Comparison of ENCODE assay signal across 13 cellular contexts in genomic region chr2:173359231-173359630, GRCh38. TPM values are rescaled to one million over a fixed set of nuclear protein-coding genes. Genes with fewer than 3 reads are reported as not detected.
A peak's percentile ranks its signal among the peaks of the same experiment; 100 is the strongest.
DNase-seq lines count a peak whose midpoint lies in the region; ATAC-seq and TF ChIP-seq lines count a peak whose summit lies in the region.
"Had no signal": no experiment of that assay in that cellular context is flagged by ENCODE, and none has a peak within 500 bp of the region (broad histone marks: within the 10 kb centered on the region; RNA-seq: fewer than 3 reads in every experiment).

No MANE protein-coding gene starts in this region.

- WGBS in endodermal cell (ENCODE audit: insufficient coverage in 1 of 2, insufficient read length in 1 of 2), 2 experiments: 96 to 98% methylated on average over 7 to 8 of the region's 8 CpGs

- peak overlapping the region; percentile 49 for H3K4me3 Mint-ChIP-seq in activated CD8-positive, alpha-beta memory T cell treated with anti-CD3 and anti-CD28 coated beads, Interleukin-2, amount 10 ng/mL, durations not matched to agents 7 days and 5 days
- no peak overlapping the region for H3K4me3 Mint-ChIP-seq in stimulated activated effector memory CD8-positive, alpha-beta T cell treated with anti-CD3 and anti-CD28 coated beads, Interleukin-12 subunit alpha, Interleukin-12 subunit beta, amount 100 ng/mL, for 72 hours
- no peak overlapping the region for H3K4me3 Mint-ChIP-seq in endodermal cell

- H3K9me3 Mint-ChIP-seq in activated CD8-positive, alpha-beta memory T cell treated with anti-CD3 and anti-CD28 coated beads, Interleukin-2, amount 10 ng/mL, durations not matched to agents 7 days and 5 days (ENCODE audit: low read depth): no peaks in the 10 kb centered on the region
- H3K9me3 Mint-ChIP-seq in stimulated activated effector memory CD8-positive, alpha-beta T cell treated with anti-CD3 and anti-CD28 coated beads, Interleukin-12 subunit alpha, Interleukin-12 subunit beta, amount 100 ng/mL, for 72 hours: no peaks in the 10 kb centered on the region
- H3K9me3 Mint-ChIP-seq in endodermal cell: no peaks in the 10 kb centered on the region

- peak; percentile 16 for ATAC-seq in activated CD8-positive, alpha-beta memory T cell treated with anti-CD3 and anti-CD28 coated beads, Interleukin-2, amount 10 ng/mL, durations not matched to agents 7 days and 5 days
- peak; percentile 53 for ATAC-seq in HG03175 (IDR thresholded peaks at IDR 0.05; ENCODE audit: unreplicated experiment)
- peak; percentile 64 for ATAC-seq in stimulated activated effector memory CD8-positive, alpha-beta T cell treated with anti-CD3 and anti-CD28 coated beads, Interleukin-12 subunit alpha, Interleukin-12 subunit beta, amount 100 ng/mL, for 72 hours
- ATAC-seq: A549, HCT116, PC-3 had no signal

- peaks cover 44% of the 10 kb centered on the region for H3K4me1 Mint-ChIP-seq in activated CD8-positive, alpha-beta memory T cell treated with anti-CD3 and anti-CD28 coated beads, Interleukin-2, amount 10 ng/mL, durations not matched to agents 7 days and 5 days
- peaks cover 43% of the 10 kb centered on the region for H3K4me1 Mint-ChIP-seq in stimulated activated effector memory CD8-positive, alpha-beta T cell treated with anti-CD3 and anti-CD28 coated beads, Interleukin-12 subunit alpha, Interleukin-12 subunit beta, amount 100 ng/mL, for 72 hours
- H3K4me1 Mint-ChIP-seq in endodermal cell: peaks cover 16% of the 10 kb centered on the region

- H3K27me3 Mint-ChIP-seq in activated CD8-positive, alpha-beta memory T cell treated with anti-CD3 and anti-CD28 coated beads, Interleukin-2, amount 10 ng/mL, durations not matched to agents 7 days and 5 days: peaks cover 3% of the 10 kb centered on the region
- no peaks in the 10 kb centered on the region for H3K27me3 Mint-ChIP-seq in endodermal cell (ENCODE audit: insufficient read depth)

- H3K36me3 ChIP-seq in endodermal cell (ENCODE audit: control insufficient read depth, insufficient read depth, low read length) (peaks cover 52% of the 10 kb centered on the region), brain microvascular endothelial cell (replicated peaks) (peaks cover 2% of the 10 kb centered on the region)
- H3K36me3 ChIP-seq: neutrophil, upper lobe of left lung had no signal

- H3K27ac ChIP-seq in endodermal cell (ENCODE audit: low read depth, low read length): no peak overlapping the region
- no peak overlapping the region for H3K27ac ChIP-seq in brain microvascular endothelial cell
- H3K27ac ChIP-seq: A549, neutrophil, upper lobe of left lung had no signal

- H3K36me3 Mint-ChIP-seq in activated CD8-positive, alpha-beta memory T cell treated with anti-CD3 and anti-CD28 coated beads, Interleukin-2, amount 10 ng/mL, durations not matched to agents 7 days and 5 days: peaks cover 59% of the 10 kb centered on the region
- H3K36me3 Mint-ChIP-seq in stimulated activated effector memory CD8-positive, alpha-beta T cell treated with anti-CD3 and anti-CD28 coated beads, Interleukin-12 subunit alpha, Interleukin-12 subunit beta, amount 100 ng/mL, for 72 hours: peaks cover 55% of the 10 kb centered on the region
- peaks cover 50% of the 10 kb centered on the region for H3K36me3 Mint-ChIP-seq in endodermal cell (ENCODE audit: low read depth)

- CTCF ChIA-PET in activated CD8-positive, alpha-beta memory T cell treated with anti-CD3 and anti-CD28 coated beads, Interleukin-2, amount 10 ng/mL, durations not matched to agents 7 days and 5 days (lab: Charles Lee): no interaction called here

- H3K4me3 ChIP-seq in endodermal cell (ENCODE audit: low read length): no peak overlapping the region
- H3K4me3 ChIP-seq in brain microvascular endothelial cell (ENCODE audit: low read depth, low read length): no peak overlapping the region
- H3K4me3 ChIP-seq: A549, upper lobe of left lung had no signal

- H3K27me3 ChIP-seq in endodermal cell (ENCODE audit: control insufficient read depth, insufficient read depth, low read length, poor library complexity, severe bottlenecking): no peaks in the 10 kb centered on the region
- H3K27me3 ChIP-seq in brain microvascular endothelial cell (replicated peaks): no peaks in the 10 kb centered on the region

- TF ChIP-seq CTCF in endodermal cell (conservative IDR thresholded peaks at IDR 0.05): no peak
- no peak for TF ChIP-seq CTCF in brain microvascular endothelial cell (IDR thresholded peaks at IDR 0.05; ENCODE audit: low read depth, low read length, missing control alignments)

- no peaks in the 10 kb centered on the region for H3K9me3 ChIP-seq in endodermal cell (ENCODE audit: control insufficient read depth, low read length)
- H3K9me3 ChIP-seq: A549, neutrophil, upper lobe of left lung had no signal

- peaks cover 6% of the 10 kb centered on the region for H3K4me1 ChIP-seq in endodermal cell (ENCODE audit: control insufficient read depth, insufficient read depth, low read length)

- no peak overlapping the region for H3K9ac ChIP-seq in endodermal cell (ENCODE audit: extremely low read depth, low read length, poor library complexity, severe bottlenecking)

- peak overlapping the region; percentile 79 for H3K27ac Mint-ChIP-seq in activated CD8-positive, alpha-beta memory T cell treated with anti-CD3 and anti-CD28 coated beads, Interleukin-2, amount 10 ng/mL, durations not matched to agents 7 days and 5 days
- no peak overlapping the region for H3K27ac Mint-ChIP-seq in stimulated activated effector memory CD8-positive, alpha-beta T cell treated with anti-CD3 and anti-CD28 coated beads, Interleukin-12 subunit alpha, Interleukin-12 subunit beta, amount 100 ng/mL, for 72 hours
- no peak overlapping the region for H3K27ac Mint-ChIP-seq in endodermal cell

- in situ Hi-C loops in brain microvascular endothelial cell (cut with HindIII; ENCODE audit: low pct_ligation_motif_present, low sequenced_read_pairs): no loop called here

- DNase-seq in activated CD8-positive, alpha-beta memory T cell treated with anti-CD3 and anti-CD28 coated beads, Interleukin-2, amount 10 ng/mL, durations not matched to agents 7 days and 5 days: peak; percentile 74
- DNase-seq in activated CD8-positive, alpha-beta memory T cell treated with anti-CD3 and anti-CD28 coated beads, Interleukin-2, amount 50 U/mL, for 4 hours: no peak
- DNase-seq in SIG-M5 (lab: John Stamatoyannopoulos, UW): peak; percentile 48
- peak in 1 of 2 donors; percentile 65 for DNase-seq in stimulated activated effector memory CD8-positive, alpha-beta T cell treated with anti-CD3 and anti-CD28 coated beads, Interleukin-12 subunit alpha, Interleukin-12 subunit beta, amount 100 ng/mL, for 72 hours (ENCODE audit: low spot score in 2 of 2)
- DNase-seq in endodermal cell: no peak
- DNase-seq in brain microvascular endothelial cell: no peak
- no peak for DNase-seq in islet precursor cell
- DNase-seq: PC-3, upper lobe of left lung had no signal

RNA-seq across cellular contexts. Expression of gene CDCA7, which starts 4.6 kb away (rescaled TPM):
- 10 to 100 TPM; 74.4 to 89.0 TPM for total RNA-seq in activated CD8-positive, alpha-beta memory T cell treated with anti-CD3 and anti-CD28 coated beads, Interleukin-2, amount 10 ng/mL, durations not matched to agents 7 days and 5 days
- 100 to 1,000 TPM in 1 of 2 donors, 10 to 100 TPM in 1; 73.0 to 101 TPM for total RNA-seq in endodermal cell
- polyA plus RNA-seq in endodermal cell (2013, experiment 1 of 2): 61.8 TPM
- 54.9 TPM for polyA plus RNA-seq in endodermal cell (2013, experiment 2 of 2)

Comparison
In these comparisons a context has a peak if more than half of its experiments do, and no peak if none do; other contexts are left out.
1. DNase-seq: peak in activated CD8-positive, alpha-beta memory T cell treated with anti-CD3 and anti-CD28 coated beads, Interleukin-2, amount 10 ng/mL, durations not matched to agents 7 days and 5 days (single experiment) and SIG-M5 (single experiment); none in activated CD8-positive, alpha-beta memory T cell treated with anti-CD3 and anti-CD28 coated beads, Interleukin-2, amount 50 U/mL, for 4 hours (single experiment), endodermal cell (single experiment), brain microvascular endothelial cell (single experiment) and islet precursor cell (single experiment).
2. Peak in every context shown above with its lines, with median percentiles within 50 percentile points of each other: ATAC-seq.